ENCODE assay signal across 1 cellular context in the genomic region with DNA sequence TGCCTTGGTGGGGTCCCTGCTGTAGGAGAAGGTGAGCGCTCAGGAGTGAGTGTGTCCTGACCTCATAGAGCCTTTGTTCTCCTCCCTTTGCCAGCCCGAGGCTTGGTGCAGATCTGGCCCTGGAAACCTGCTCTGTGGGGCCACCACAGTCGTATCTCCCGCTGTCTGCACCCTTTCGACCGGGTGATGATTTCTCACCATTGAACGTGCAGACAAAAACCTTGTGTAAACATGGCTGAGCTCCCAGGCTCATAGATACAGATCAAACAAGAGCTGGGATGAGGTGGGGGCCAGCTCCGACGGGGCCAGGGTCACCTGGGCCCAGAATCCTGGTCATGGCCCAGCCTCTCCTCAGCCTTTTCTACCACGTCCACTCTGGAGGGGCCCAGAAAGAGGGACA.
A peak's percentile ranks its signal among the peaks of the same experiment; 100 is the strongest.
TF ChIP-seq lines count a peak whose summit lies in the region.

No MANE protein-coding gene starts in this region.

TF ChIP-seq in HepG2, 621 proteins besides CTCF, POLR2A, EP300 and RAD21 (continued from another document and continues in another):
- TF ChIP-seq, protein P1, sequence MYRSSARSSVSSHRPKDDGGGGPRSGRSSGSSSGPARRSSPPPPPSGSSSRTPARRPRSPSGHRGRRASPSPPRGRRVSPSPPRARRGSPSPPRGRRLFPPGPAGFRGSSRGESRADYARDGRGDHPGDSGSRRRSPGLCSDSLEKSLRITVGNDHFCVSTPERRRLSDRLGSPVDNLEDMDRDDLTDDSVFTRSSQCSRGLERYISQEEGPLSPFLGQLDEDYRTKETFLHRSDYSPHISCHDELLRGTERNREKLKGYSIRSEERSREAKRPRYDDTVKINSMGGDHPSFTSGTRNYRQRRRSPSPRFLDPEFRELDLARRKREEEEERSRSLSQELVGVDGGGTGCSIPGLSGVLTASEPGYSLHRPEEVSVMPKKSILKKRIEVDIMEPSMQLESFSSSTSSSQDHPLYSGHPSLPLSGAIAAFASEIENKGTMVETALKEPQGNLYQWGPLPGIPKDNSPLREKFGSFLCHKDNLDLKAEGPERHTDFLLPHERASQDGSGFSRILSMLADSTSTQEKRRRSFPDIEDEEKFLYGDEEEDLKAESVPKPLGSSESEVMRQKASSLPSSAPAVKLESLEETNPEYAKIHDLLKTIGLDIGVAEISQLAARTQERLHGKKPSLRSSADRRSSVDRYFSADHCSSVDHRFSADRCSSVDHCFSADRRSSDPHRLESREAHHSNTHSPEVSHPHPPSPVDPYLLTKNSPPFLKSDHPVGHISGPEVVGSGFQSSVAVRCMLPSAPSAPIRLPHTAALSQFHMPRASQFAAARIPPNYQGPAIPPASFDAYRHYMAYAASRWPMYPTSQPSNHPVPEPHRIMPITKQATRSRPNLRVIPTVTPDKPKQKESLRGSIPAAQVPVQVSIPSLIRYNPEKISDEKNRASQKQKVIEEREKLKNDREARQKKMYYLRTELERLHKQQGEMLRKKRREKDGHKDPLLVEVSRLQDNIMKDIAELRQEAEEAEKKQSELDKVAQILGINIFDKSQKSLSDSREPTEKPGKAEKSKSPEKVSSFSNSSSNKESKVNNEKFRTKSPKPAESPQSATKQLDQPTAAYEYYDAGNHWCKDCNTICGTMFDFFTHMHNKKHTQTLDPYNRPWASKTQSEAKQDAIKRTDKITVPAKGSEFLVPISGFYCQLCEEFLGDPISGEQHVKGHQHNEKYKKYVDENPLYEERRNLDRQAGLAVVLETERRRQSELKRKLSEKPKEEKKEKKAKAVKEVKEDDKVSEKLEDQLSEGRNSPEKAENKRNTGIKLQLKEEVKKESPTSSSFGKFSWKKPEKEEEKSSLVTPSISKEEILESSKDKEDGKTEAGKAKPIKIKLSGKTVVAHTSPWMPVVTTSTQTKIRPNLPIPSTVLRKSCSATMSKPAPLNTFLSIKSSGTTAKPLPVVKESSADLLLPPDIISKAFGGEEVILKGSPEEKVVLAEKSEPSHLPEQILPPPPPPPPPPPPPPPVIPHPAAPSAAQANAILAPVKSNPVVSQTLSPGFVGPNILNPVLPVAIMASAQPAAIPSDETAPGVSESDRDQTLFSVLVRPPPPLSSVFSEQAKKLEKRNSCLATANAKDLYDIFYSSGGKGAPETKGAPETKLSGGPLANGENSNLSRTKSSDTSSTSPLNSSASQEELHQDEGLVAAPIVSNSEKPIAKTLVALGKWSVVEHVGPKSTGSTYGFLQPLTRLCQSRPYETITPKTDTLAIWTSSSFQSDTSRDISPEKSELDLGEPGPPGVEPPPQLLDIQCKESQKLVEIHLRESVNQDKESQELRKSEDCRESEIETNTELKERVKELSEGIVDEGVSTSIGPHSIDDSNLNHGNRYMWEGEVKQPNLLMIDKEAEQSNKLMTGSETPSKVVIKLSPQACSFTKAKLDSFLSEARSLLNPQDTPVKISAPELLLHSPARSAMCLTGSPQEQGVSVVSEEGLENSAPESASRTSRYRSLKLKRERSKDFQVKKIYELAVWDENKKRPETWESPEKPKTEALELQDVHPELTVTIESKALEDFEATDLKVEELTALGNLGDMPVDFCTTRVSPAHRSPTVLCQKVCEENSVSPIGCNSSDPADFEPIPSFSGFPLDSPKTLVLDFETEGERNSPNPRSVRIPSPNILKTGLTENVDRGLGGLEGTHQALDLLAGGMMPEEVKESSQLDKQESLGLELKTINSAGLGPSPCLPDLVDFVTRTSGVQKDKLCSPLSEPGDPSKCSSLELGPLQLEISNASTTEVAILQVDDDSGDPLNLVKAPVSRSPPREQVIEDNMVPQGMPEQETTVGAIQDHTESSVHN (CRISPR knock-in tag; IDR thresholded peaks at IDR 0.05): no peak
- no peak for TF ChIP-seq GLMP (CRISPR knock-in tag; IDR thresholded peaks at IDR 0.05; ENCODE audit: borderline replicate concordance)
- no peak for TF ChIP-seq ZMYM2 (CRISPR knock-in tag; IDR thresholded peaks at IDR 0.05)
- peak; percentile 42; the same call in 1 of the 2 replicates for TF ChIP-seq HNF4G (IDR thresholded peaks at IDR 0.05; ENCODE audit: borderline replicate concordance, low read depth, low read length)
- no peak for TF ChIP-seq HNF4G (CRISPR knock-in tag; IDR thresholded peaks at IDR 0.05; ENCODE audit: borderline replicate concordance, low read depth)
- TF ChIP-seq FOXA1 (IDR thresholded peaks at IDR 0.05): no peak
- peak; percentile 95 for TF ChIP-seq FOXA1 (CRISPR knock-in tag; IDR thresholded peaks at IDR 0.05)
- no peak for TF ChIP-seq ZFP36L2 (CRISPR knock-in tag; IDR thresholded peaks at IDR 0.05)
- TF ChIP-seq, protein P2, sequence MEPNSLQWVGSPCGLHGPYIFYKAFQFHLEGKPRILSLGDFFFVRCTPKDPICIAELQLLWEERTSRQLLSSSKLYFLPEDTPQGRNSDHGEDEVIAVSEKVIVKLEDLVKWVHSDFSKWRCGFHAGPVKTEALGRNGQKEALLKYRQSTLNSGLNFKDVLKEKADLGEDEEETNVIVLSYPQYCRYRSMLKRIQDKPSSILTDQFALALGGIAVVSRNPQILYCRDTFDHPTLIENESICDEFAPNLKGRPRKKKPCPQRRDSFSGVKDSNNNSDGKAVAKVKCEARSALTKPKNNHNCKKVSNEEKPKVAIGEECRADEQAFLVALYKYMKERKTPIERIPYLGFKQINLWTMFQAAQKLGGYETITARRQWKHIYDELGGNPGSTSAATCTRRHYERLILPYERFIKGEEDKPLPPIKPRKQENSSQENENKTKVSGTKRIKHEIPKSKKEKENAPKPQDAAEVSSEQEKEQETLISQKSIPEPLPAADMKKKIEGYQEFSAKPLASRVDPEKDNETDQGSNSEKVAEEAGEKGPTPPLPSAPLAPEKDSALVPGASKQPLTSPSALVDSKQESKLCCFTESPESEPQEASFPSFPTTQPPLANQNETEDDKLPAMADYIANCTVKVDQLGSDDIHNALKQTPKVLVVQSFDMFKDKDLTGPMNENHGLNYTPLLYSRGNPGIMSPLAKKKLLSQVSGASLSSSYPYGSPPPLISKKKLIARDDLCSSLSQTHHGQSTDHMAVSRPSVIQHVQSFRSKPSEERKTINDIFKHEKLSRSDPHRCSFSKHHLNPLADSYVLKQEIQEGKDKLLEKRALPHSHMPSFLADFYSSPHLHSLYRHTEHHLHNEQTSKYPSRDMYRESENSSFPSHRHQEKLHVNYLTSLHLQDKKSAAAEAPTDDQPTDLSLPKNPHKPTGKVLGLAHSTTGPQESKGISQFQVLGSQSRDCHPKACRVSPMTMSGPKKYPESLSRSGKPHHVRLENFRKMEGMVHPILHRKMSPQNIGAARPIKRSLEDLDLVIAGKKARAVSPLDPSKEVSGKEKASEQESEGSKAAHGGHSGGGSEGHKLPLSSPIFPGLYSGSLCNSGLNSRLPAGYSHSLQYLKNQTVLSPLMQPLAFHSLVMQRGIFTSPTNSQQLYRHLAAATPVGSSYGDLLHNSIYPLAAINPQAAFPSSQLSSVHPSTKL (CRISPR knock-in tag; IDR thresholded peaks at IDR 0.05): peak; percentile 42; the same call in 1 of the 2 replicates
- TF ChIP-seq SOX5 (CRISPR knock-in tag; IDR thresholded peaks at IDR 0.05; ENCODE audit: borderline replicate concordance): peak; percentile 77; the same call in 1 of the 2 replicates
- peak; percentile 36 for TF ChIP-seq ZMYM4 (CRISPR knock-in tag; IDR thresholded peaks at IDR 0.05)
- no peak for TF ChIP-seq NFRKB (IDR thresholded peaks at IDR 0.05)
- TF ChIP-seq ZNF577 (CRISPR knock-in tag; IDR thresholded peaks at IDR 0.05; ENCODE audit: borderline replicate concordance, low read depth): no peak
- TF ChIP-seq TEAD3 (CRISPR knock-in tag; optimal IDR thresholded peaks at IDR 0.05; ENCODE audit: borderline replicate concordance): peak; percentile 35
- peak; percentile 54 for TF ChIP-seq RARA (CRISPR knock-in tag; IDR thresholded peaks at IDR 0.05)
- no peak for TF ChIP-seq PRPF4 (IDR thresholded peaks at IDR 0.05; ENCODE audit: low read depth, low read length, poor library complexity, severe bottlenecking)
- TF ChIP-seq GATAD2A (CRISPR knock-in tag; IDR thresholded peaks at IDR 0.05): peak; percentile 46
- TF ChIP-seq SMARCE1 (IDR thresholded peaks at IDR 0.05; ENCODE audit: borderline replicate concordance): no peak
- peak; percentile 69; the same call in 1 of the 2 replicates for TF ChIP-seq HOXA3 (CRISPR knock-in tag; IDR thresholded peaks at IDR 0.05)
- no peak for TF ChIP-seq POLR2G (IDR thresholded peaks at IDR 0.05; ENCODE audit: low read depth, low read length)
- TF ChIP-seq, protein P3, sequence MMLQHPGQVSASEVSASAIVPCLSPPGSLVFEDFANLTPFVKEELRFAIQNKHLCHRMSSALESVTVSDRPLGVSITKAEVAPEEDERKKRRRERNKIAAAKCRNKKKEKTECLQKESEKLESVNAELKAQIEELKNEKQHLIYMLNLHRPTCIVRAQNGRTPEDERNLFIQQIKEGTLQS (CRISPR knock-in tag; IDR thresholded peaks at IDR 0.05): 0 out of 2 replicates have a peak, but pooled peaks have one; percentile 41
- TF ChIP-seq NR2F2 (IDR thresholded peaks at IDR 0.05; ENCODE audit: borderline replicate concordance, low read depth): peak; percentile 53; the same call in 1 of the 2 replicates
- peak; percentile 28; the same call in 1 of the 2 replicates for TF ChIP-seq PAXIP1 (CRISPR knock-in tag; conservative IDR thresholded peaks at IDR 0.05)
- peak; percentile 69; the same call in 1 of the 2 replicates for TF ChIP-seq BORCS8-MEF2B (CRISPR knock-in tag; IDR thresholded peaks at IDR 0.05)
- 0 out of 2 replicates have a peak, but pooled peaks have one; percentile 22 for TF ChIP-seq ZNF230 (CRISPR knock-in tag; IDR thresholded peaks at IDR 0.05)
- TF ChIP-seq, protein P4, sequence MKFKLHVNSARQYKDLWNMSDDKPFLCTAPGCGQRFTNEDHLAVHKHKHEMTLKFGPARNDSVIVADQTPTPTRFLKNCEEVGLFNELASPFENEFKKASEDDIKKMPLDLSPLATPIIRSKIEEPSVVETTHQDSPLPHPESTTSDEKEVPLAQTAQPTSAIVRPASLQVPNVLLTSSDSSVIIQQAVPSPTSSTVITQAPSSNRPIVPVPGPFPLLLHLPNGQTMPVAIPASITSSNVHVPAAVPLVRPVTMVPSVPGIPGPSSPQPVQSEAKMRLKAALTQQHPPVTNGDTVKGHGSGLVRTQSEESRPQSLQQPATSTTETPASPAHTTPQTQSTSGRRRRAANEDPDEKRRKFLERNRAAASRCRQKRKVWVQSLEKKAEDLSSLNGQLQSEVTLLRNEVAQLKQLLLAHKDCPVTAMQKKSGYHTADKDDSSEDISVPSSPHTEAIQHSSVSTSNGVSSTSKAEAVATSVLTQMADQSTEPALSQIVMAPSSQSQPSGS (CRISPR knock-in tag; IDR thresholded peaks at IDR 0.05): 0 out of 2 replicates have a peak, but pooled peaks have one; percentile 28
- TF ChIP-seq TRIM22 (IDR thresholded peaks at IDR 0.05): no peak
- TF ChIP-seq ETS1 (CRISPR knock-in tag; IDR thresholded peaks at IDR 0.05): no peak
- TF ChIP-seq ONECUT2 (CRISPR knock-in tag; IDR thresholded peaks at IDR 0.05): 0 out of 2 replicates have a peak, but pooled peaks have one; percentile 41
- peak; percentile 55; the same call in 1 of the 2 replicates for TF ChIP-seq TBX3 (IDR thresholded peaks at IDR 0.05; ENCODE audit: borderline replicate concordance)
- TF ChIP-seq SOX13 (IDR thresholded peaks at IDR 0.05): peak; percentile 81; the same call in 1 of the 2 replicates
- peak in 1 of 2 experiments; percentile 97; a peak in 2 of 4 replicates for TF ChIP-seq SOX13 (CRISPR knock-in tag; conservative IDR thresholded peaks at IDR 0.05 in 1 of 2, IDR thresholded peaks at IDR 0.05 in 1 of 2)
- 0 out of 2 replicates have a peak, but pooled peaks have one; percentile 16 for TF ChIP-seq FOXK1 (CRISPR knock-in tag; IDR thresholded peaks at IDR 0.05; ENCODE audit: borderline replicate concordance, low read depth)
- TF ChIP-seq ZNF205 (CRISPR knock-in tag; IDR thresholded peaks at IDR 0.05): no peak
